24 cellular contexts compared by ENCODE assay signal in genomic region chr6:22952076-22952475, GRCh38.
"Had no signal": no experiment of that assay in that cellular context is flagged by ENCODE, and none has a peak within 500 bp of the region (broad histone marks: within the 10 kb centered on the region; RNA-seq: fewer than 3 reads in every experiment).

No MANE protein-coding gene starts in this region.

- DNase-seq: activated CD4-positive, alpha-beta memory T cell treated with anti-CD3 and anti-CD28 coated beads, Interleukin-2, amount 10 ng/mL, durations not matched to agents 7 days and 5 days; activated CD4-positive, alpha-beta T cell treated with anti-CD3 and anti-CD28 coated beads for 48 hours; activated CD4-positive, CD25-positive, alpha-beta regulatory T cell; activated naive CD4-positive, alpha-beta T cell treated with Interleukin-2 at 50 U/mL for 16 hours; activated T-cell treated with anti-CD3 and anti-CD28 coated beads, Interleukin-2, amount 50 U/mL, for 24 hours; anterior cingulate cortex; colonic mucosa; foreskin keratinocyte; glutamatergic neuron; kidney; midbrain; nephron progenitor cell; occipital lobe; sigmoid colon; spleen; stimulated activated CD8-positive, alpha-beta memory T cell treated with anti-CD3 and anti-CD28 coated beads, Interleukin-4, amount 100 ng/mL, for 48 hours; stimulated activated naive CD4-positive, alpha-beta T cell; upper lobe of right lung had no signal

- H3K9me3 ChIP-seq: colonic mucosa, sigmoid colon, SJSA1, upper lobe of right lung had no signal

- H3K4me3 ChIP-seq: colonic mucosa, lung, sigmoid colon, SJSA1, spleen, upper lobe of right lung had no signal

- H3K27me3 ChIP-seq: colonic mucosa, foreskin keratinocyte, sigmoid colon, SJSA1, spleen, upper lobe of right lung had no signal

- H3K4me1 ChIP-seq: colonic mucosa, SJSA1 had no signal

- H3K27me3 Mint-ChIP-seq: activated CD4-positive, alpha-beta memory T cell treated with anti-CD3 and anti-CD28 coated beads, Interleukin-2, amount 10 ng/mL, durations not matched to agents 7 days and 5 days; activated T-cell treated with anti-CD3 and anti-CD28 coated beads, Interleukin-2, amount 50 U/mL, for 24 hours; brain; central memory CD8-positive, alpha-beta T cell had no signal

- H3K36me3 Mint-ChIP-seq: brain had no signal

- H3K9me3 Mint-ChIP-seq: activated CD4-positive, alpha-beta memory T cell treated with anti-CD3 and anti-CD28 coated beads, Interleukin-2, amount 10 ng/mL, durations not matched to agents 7 days and 5 days; activated T-cell treated with anti-CD3 and anti-CD28 coated beads, Interleukin-2, amount 50 U/mL, for 24 hours; activated T-helper 2 cell treated with anti-CD3 and anti-CD28 coated beads, Interferon-gamma antibody, Interleukin-2, Interleukin-4, amounts not matched to agents 10 μg/mL and 5 μg/mL and 100 μg/mL, durations not matched to agents 14 hours and 24 hours and 36 hours; central memory CD8-positive, alpha-beta T cell; nephron progenitor cell had no signal

- H3K27ac Mint-ChIP-seq: activated CD4-positive, alpha-beta memory T cell treated with anti-CD3 and anti-CD28 coated beads, Interleukin-2, amount 10 ng/mL, durations not matched to agents 7 days and 5 days; activated T-cell treated with anti-CD3 and anti-CD28 coated beads, Interleukin-2, amount 50 U/mL, for 24 hours; activated T-helper 2 cell treated with anti-CD3 and anti-CD28 coated beads, Interferon-gamma antibody, Interleukin-2, Interleukin-4, amounts not matched to agents 10 μg/mL and 5 μg/mL and 100 μg/mL, durations not matched to agents 14 hours and 24 hours and 36 hours; brain; nephron progenitor cell had no signal

- H3K27ac ChIP-seq: colonic mucosa, foreskin keratinocyte, sigmoid colon, SJSA1, spleen, upper lobe of right lung had no signal

- H3K4me3 Mint-ChIP-seq: activated CD4-positive, alpha-beta memory T cell treated with anti-CD3 and anti-CD28 coated beads, Interleukin-2, amount 10 ng/mL, durations not matched to agents 7 days and 5 days; activated T-cell treated with anti-CD3 and anti-CD28 coated beads, Interleukin-2, amount 50 U/mL, for 24 hours; brain; central memory CD8-positive, alpha-beta T cell; nephron progenitor cell had no signal

- H3K36me3 ChIP-seq: colonic mucosa, sigmoid colon, SJSA1, spleen, upper lobe of right lung had no signal

- ATAC-seq: foreskin keratinocyte, left lobe of liver, upper lobe of right lung had no signal
